In the genomic region with DNA sequence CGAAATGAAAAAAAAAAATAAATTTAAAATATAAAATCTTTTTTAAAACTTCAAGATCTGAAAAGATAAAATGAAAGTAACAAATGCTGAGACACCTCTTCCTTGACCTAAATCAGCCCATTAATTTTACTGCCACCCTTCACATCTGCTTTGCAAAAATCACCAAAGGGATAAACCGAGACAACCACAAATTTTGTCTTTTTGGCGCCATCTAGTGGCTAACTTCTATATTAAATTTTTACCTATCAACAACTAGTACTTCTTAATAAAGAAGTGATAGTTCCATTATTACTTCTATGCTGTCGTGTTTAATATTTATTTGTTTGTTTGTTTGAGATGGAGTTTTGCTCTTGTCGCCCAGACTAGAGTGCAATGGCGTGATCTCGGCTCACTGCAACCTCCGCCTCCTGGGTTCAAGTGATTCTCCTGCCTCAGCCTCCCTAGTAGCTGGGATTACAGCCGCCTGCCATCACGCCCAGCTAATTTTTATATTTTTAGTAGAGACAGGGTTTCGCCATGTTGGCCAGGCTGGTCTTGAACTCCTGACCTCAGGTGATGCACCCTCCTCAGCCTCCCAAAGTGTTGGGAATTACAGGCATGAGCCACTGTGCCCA, we compare ENCODE assay signal across 7 cellular contexts. TPM values are rescaled to one million over a fixed set of nuclear protein-coding genes. Genes with fewer than 3 reads are reported as not detected.
DNase-seq lines count a peak whose midpoint lies in the region; ATAC-seq and TF ChIP-seq lines count a peak whose summit lies in the region.
"Not testable (repeated sequence)": the region's sequence is repeated elsewhere in the genome, so short reads cannot be mapped to it uniquely, and the experiment has no call there.

No MANE protein-coding gene starts in this region.

- H2AFZ ChIP-seq in DND-41 (ENCODE audit: low read depth, low read length): not testable (repeated sequence)

- H3K27me3 ChIP-seq in DND-41 (ENCODE audit: insufficient read depth, low read length, poor library complexity): not testable (repeated sequence)

- H3K79me2 ChIP-seq in DND-41 (ENCODE audit: insufficient read depth, low read length): not testable (repeated sequence)

- H3K4me2 ChIP-seq in DND-41 (ENCODE audit: insufficient read depth, low read length): not testable (repeated sequence)

- H3K9ac ChIP-seq in DND-41 (ENCODE audit: low read depth, low read length): not testable (repeated sequence)

- in situ Hi-C loops in astrocyte of the cerebellum (cut with HindIII; ENCODE audit: low sequenced_read_pairs): not testable (repeated sequence)

- ATAC-seq in DND-41 (ENCODE audit: insufficient read depth, low read depth) (peak; percentile 74), HG02870 (IDR thresholded peaks at IDR 0.05; ENCODE audit: unreplicated experiment) (peak; percentile 44)

- H3K9me3 ChIP-seq in DND-41 (ENCODE audit: insufficient read depth, low read length, severe bottlenecking): not testable (repeated sequence)

- not testable (repeated sequence) for H3K36me3 ChIP-seq in DND-41 (ENCODE audit: insufficient read depth, low read length)

- not testable (repeated sequence) for H3K4me3 ChIP-seq in DND-41 (ENCODE audit: low read depth in 1 of 2, low read length in 2 of 2); astrocyte of the cerebellum (ENCODE audit: low read depth, low read length); foreskin fibroblast (ENCODE audit: low read depth in 1 of 2, low read length in 2 of 2)

- not testable (repeated sequence) for H3K27ac ChIP-seq in DND-41 (ENCODE audit: low read length)

- not testable (repeated sequence) for H4K20me1 ChIP-seq in DND-41 (ENCODE audit: insufficient read depth, low read length)

- peak; percentile 16 for DNase-seq in DND-41
- peak; percentile 58 to 64 for DNase-seq in NCI-H2081 (lab: John Stamatoyannopoulos, UW)
- DNase-seq in RPMI7951 (ENCODE audit: low read depth): peak; percentile 58
- peak; percentile 37 for DNase-seq in astrocyte of the cerebellum (ENCODE audit: low read depth)
- DNase-seq in foreskin fibroblast: peak; percentile 10 to 65
- DNase-seq in middle frontal gyrus (ENCODE audit: extremely low spot score, low spot score): peak; percentile 60

- TF ChIP-seq CTCF in DND-41 (IDR thresholded peaks at IDR 0.05; ENCODE audit: borderline replicate concordance, extremely low read depth, low read length, poor library complexity, severe bottlenecking) (peak; percentile 53), astrocyte of the cerebellum (IDR thresholded peaks at IDR 0.05; ENCODE audit: low read depth, low read length, missing control alignments) (peak; percentile 39), foreskin fibroblast (IDR thresholded peaks at IDR 0.05; ENCODE audit: low read depth, low read length) (peak; percentile 37)

- H3K4me1 ChIP-seq in DND-41 (ENCODE audit: insufficient read depth, low read length): not testable (repeated sequence)

RNA-seq across cellular contexts. Expression of a gene that starts 35.0 kb away (rescaled TPM):
- 148 and 195 TPM in 2 replicates for total RNA-seq in RPMI7951 (2014; rRNA removed; shearing (Covaris generic))
